Comparison of ENCODE assay signal across 13 cellular contexts in the genomic region with DNA sequence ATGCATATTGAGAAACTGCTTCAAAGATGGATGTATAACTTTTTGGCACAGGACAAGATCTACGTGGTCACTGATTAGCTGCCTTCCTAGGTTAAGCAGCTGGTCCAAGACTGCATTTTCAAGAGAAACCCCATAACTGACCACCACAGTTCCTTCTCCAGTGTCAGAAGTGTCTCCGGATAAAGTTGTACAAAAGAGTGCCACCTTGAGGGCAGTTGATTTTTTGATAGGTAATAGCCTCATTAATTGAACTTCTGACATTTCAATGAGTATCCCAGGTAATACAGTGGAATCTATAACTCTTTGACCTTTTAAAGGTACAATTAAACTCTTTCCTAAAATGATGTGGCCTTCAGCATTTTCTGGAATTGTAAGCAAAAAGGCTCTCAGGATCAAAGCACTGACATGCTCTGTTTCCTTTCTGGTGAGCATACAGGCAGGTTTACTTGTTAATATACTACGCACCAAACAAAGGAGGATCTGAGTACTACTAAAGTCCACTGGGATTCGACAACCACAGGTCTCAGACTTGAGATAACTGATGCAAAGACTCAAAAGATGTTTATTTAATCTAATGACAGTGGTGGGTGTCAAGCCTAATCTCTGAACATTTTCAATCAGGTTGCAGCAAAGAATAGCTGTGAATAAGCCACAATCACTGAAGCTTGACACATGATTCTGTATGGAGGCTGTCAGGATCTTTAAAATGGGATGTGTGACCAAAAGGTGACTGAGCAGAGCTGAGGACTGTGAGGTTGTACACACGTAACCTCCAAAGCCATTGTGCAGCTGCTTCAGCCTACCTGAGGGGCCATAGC. TPM values are rescaled to one million over a fixed set of nuclear protein-coding genes. Genes with fewer than 3 reads are reported as not detected.
DNase-seq lines count a peak whose midpoint lies in the region; ATAC-seq and TF ChIP-seq lines count a peak whose summit lies in the region.
"Had no signal": no experiment of that assay in that cellular context is flagged by ENCODE, and none has a peak within 500 bp of the region (broad histone marks: within the 10 kb centered on the region; RNA-seq: fewer than 3 reads in every experiment).

No MANE protein-coding gene starts in this region.

- ATAC-seq in HG03139 (IDR thresholded peaks at IDR 0.05; ENCODE audit: unreplicated experiment) (peak; percentile 65), HG03520 (IDR thresholded peaks at IDR 0.05; ENCODE audit: unreplicated experiment) (no peak)
- ATAC-seq: GM23338, left ventricle myocardium superior had no signal

- H3K27me3 ChIP-seq in adipocyte (replicated peaks; ENCODE audit: control insufficient read depth, insufficient read depth, low read length) = no peaks in the 10 kb centered on the region
- H3K27me3 ChIP-seq in ovary = no peaks in the 10 kb centered on the region

- TF ChIP-seq EP300 in ovary (IDR thresholded peaks at IDR 0.05) = no peak

- H3K4me3 ChIP-seq in adipocyte (ENCODE audit: low read length) = no peak overlapping the region
- H3K4me3 ChIP-seq in ovary = no peak overlapping the region
- H3K4me3 ChIP-seq: GM23338, skin epidermis had no signal

- TF ChIP-seq CTCF in GM12874 (IDR thresholded peaks at IDR 0.05; ENCODE audit: insufficient read depth, low read depth, low read length) (0 out of 2 replicates have a peak, but pooled peaks have one; percentile 7), ovary (IDR thresholded peaks at IDR 0.05) (no peak)

- H3K36me3 ChIP-seq in adipocyte (ENCODE audit: control insufficient read depth, insufficient read depth, low read length, severe bottlenecking) (peaks cover 30% of the 10 kb centered on the region), ovary (no peaks in the 10 kb centered on the region)

- H3K27ac ChIP-seq in ovary = no peak overlapping the region
- H3K27ac ChIP-seq: skin epidermis had no signal

- H3K4me1 ChIP-seq in adipocyte (ENCODE audit: control insufficient read depth, insufficient read depth, low read length) (no peaks in the 10 kb centered on the region), ovary (ENCODE audit: insufficient read depth) (no peaks in the 10 kb centered on the region)

- intact Hi-C loops in ovary (cut with DNase I) = loop anchor here in 2 of 4 donors (10.0 kb wide), 2 partner anchors 188 to 438 kb away; no protein-coding TSS in a partner anchor

- H3K9ac ChIP-seq in adipocyte (ENCODE audit: low read length) = no peak overlapping the region

- H3K9me3 ChIP-seq in adipocyte (ENCODE audit: control insufficient read depth, low read length) = no peaks in the 10 kb centered on the region
- H3K9me3 ChIP-seq in ovary = no peaks in the 10 kb centered on the region

- peak; percentile 15 for DNase-seq in adipocyte (ENCODE audit: low read depth)
- peak; percentile 12 for DNase-seq in myocyte (ENCODE audit: low read depth)
- DNase-seq in SKM-1 treated with dmso at 0.1 percent for 144 hours (lab: John Stamatoyannopoulos, UW; ENCODE audit: unreplicated experiment) = no peak
- no peak for DNase-seq in ovary
- DNase-seq in stimulated activated CD4-positive, alpha-beta T cell treated with anti-CD3 and anti-CD28 coated beads, Interleukin-2, amount 100 ng/mL, for 48 hours = no peak
- DNase-seq: left ventricle myocardium superior, NCI-H774, T1000 had no signal

- TF ChIP-seq POLR2A in ovary (IDR thresholded peaks at IDR 0.05) = no peak

- 83 to 85% (median 84%) methylated on average over 5 of the region's 5 CpGs for WGBS in ovary, 3 donors

RNA-seq across cellular contexts. Expression of a gene that starts 21.2 kb away (rescaled TPM):
- 11.2 and 13.5 TPM in 2 replicates for total RNA-seq in myocyte
- 13.7 TPM for polyA plus RNA-seq in myocyte (2012)
- total RNA-seq in ovary = 10 to 100 TPM in 5 of 7 donors, 1 to 10 TPM in 2; 7.7 to 15.9 (median 15.0) TPM
- 10 to 100 TPM; 14.9 to 21.9 TPM for polyA plus RNA-seq in ovary

RNA-seq across cellular contexts. Expression of a gene that starts 22.3 kb away (rescaled TPM):
- total RNA-seq in myocyte (3.0 and 4.2 TPM in 2 replicates), ovary (1 to 10 TPM; 1.7 to 5.1 (median 3.0) TPM)
- 1.9 TPM for polyA plus RNA-seq in myocyte (2012)
- 1 to 10 TPM in 1 of 2 donors, under 1 TPM in 1; 0.98 to 2.8 TPM for polyA plus RNA-seq in ovary

Comparison
In these comparisons a context has a peak if more than half of its experiments do, and no peak if none do; other contexts are left out.
1. DNase-seq: peak in adipocyte (single experiment) and myocyte (single experiment); none in SKM-1 treated with dmso at 0.1 percent for 144 hours (single experiment), ovary (0 of 5) and stimulated activated CD4-positive, alpha-beta T cell treated with anti-CD3 and anti-CD28 coated beads, Interleukin-2, amount 100 ng/mL, for 48 hours (0 of 2).